In the genomic region with DNA sequence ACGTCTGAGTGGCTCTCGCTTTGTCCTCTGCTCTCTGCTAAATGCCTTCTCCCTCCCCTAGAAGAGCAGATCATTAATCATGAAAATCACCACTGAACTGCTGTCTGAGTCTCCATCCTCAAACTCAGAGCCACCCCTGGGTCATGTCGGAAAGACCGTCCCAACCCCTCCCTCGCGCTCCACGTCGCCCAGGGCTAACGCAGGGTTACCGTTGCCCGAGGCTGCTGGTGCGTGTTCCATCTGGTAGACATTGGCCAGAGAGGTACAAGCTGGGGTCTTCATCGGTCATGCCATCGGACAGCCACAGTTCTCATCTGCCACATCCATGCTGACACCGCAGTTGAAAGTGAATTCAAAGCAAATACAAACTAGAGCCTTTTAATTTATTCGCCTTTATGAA, we compare ENCODE assay signal across 1 cellular context.
TF ChIP-seq lines count a peak whose summit lies in the region.

No MANE protein-coding gene starts in this region.

TF ChIP-seq in WTC11, 78 proteins besides CTCF, POLR2A, EP300 and RAD21 (continued from another document):
- TF ChIP-seq ARID4B (CRISPR knock-in tag; IDR thresholded peaks at IDR 0.05; ENCODE audit: borderline replicate concordance), result no peak
- TF ChIP-seq RORB (CRISPR knock-in tag; IDR thresholded peaks at IDR 0.05), result no peak
- no peak for TF ChIP-seq ELF4 (CRISPR knock-in tag; IDR thresholded peaks at IDR 0.05; ENCODE audit: low read depth)
- no peak for TF ChIP-seq E2F4 (CRISPR knock-in tag; IDR thresholded peaks at IDR 0.05; ENCODE audit: borderline replicate concordance, low read depth)
- TF ChIP-seq, protein P1, sequence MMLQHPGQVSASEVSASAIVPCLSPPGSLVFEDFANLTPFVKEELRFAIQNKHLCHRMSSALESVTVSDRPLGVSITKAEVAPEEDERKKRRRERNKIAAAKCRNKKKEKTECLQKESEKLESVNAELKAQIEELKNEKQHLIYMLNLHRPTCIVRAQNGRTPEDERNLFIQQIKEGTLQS (CRISPR knock-in tag; conservative IDR thresholded peaks at IDR 0.05), result no peak
- TF ChIP-seq, protein P2, sequence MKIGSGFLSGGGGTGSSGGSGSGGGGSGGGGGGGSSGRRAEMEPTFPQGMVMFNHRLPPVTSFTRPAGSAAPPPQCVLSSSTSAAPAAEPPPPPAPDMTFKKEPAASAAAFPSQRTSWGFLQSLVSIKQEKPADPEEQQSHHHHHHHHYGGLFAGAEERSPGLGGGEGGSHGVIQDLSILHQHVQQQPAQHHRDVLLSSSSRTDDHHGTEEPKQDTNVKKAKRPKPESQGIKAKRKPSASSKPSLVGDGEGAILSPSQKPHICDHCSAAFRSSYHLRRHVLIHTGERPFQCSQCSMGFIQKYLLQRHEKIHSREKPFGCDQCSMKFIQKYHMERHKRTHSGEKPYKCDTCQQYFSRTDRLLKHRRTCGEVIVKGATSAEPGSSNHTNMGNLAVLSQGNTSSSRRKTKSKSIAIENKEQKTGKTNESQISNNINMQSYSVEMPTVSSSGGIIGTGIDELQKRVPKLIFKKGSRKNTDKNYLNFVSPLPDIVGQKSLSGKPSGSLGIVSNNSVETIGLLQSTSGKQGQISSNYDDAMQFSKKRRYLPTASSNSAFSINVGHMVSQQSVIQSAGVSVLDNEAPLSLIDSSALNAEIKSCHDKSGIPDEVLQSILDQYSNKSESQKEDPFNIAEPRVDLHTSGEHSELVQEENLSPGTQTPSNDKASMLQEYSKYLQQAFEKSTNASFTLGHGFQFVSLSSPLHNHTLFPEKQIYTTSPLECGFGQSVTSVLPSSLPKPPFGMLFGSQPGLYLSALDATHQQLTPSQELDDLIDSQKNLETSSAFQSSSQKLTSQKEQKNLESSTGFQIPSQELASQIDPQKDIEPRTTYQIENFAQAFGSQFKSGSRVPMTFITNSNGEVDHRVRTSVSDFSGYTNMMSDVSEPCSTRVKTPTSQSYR (CRISPR knock-in tag; IDR thresholded peaks at IDR 0.05), result no peak
